In genomic region chr3:45792036-45792435, GRCh38 we compare ENCODE assay signal across 17 cellular contexts. TPM values are rescaled to one million over a fixed set of nuclear protein-coding genes. Genes with fewer than 3 reads are reported as not detected.
DNase-seq lines count a peak whose midpoint lies in the region; ATAC-seq and TF ChIP-seq lines count a peak whose summit lies in the region.
"Had no signal": no experiment of that assay in that cellular context is flagged by ENCODE, and none has a peak within 500 bp of the region (broad histone marks: within the 10 kb centered on the region; RNA-seq: fewer than 3 reads in every experiment).

No MANE protein-coding gene starts in this region.

- no peak overlapping the region for H3K4me3 Mint-ChIP-seq in endodermal cell
- H3K4me3 Mint-ChIP-seq in naive B cell = peak overlapping the region in 5 of 8 donors; percentile 29 to 73 (median 46)
- H3K4me3 Mint-ChIP-seq: CD4-positive, alpha-beta T cell had no signal

- TF ChIP-seq CTCF in endodermal cell (conservative IDR thresholded peaks at IDR 0.05) = no peak

- H3K9me3 Mint-ChIP-seq in endodermal cell (peaks cover 17% of the 10 kb centered on the region), naive B cell (peaks cover 2 to 22% (median 14%) of the 10 kb centered on the region in 7 donors)

- no peak overlapping the region for H3K9ac ChIP-seq in BLaER1 treated with 17β-estradiol and CSF1 and Interleukin-3, amounts not matched to agents 10 nM and 100 nM
- H3K9ac ChIP-seq in endodermal cell (ENCODE audit: extremely low read depth, low read length, poor library complexity, severe bottlenecking) = no peak overlapping the region
- H3K9ac ChIP-seq: GM23248 had no signal

- ATAC-seq in naive B cell (ENCODE audit: low read depth in 2 of 2) (no peak), HG02763 (IDR thresholded peaks at IDR 0.05; ENCODE audit: unreplicated experiment) (no peak)
- ATAC-seq: A549, HCT116, HepG2 had no signal

- H3K27me3 ChIP-seq in BLaER1 treated with 17β-estradiol and CSF1 and Interleukin-3, amounts not matched to agents 10 nM and 100 nM = peaks cover 22 to 33% (median 29%) of the 10 kb centered on the region in 11 experiments
- peaks cover 35% of the 10 kb centered on the region for H3K27me3 ChIP-seq in endodermal cell (ENCODE audit: control insufficient read depth, insufficient read depth, low read length, poor library complexity, severe bottlenecking)

- peaks cover 15 to 32% (median 25%) of the 10 kb centered on the region in 10 experiments for H3K4me1 ChIP-seq in BLaER1 treated with 17β-estradiol and CSF1 and Interleukin-3, amounts not matched to agents 10 nM and 100 nM
- H3K4me1 ChIP-seq in endodermal cell (ENCODE audit: control insufficient read depth, insufficient read depth, low read length) = no peaks in the 10 kb centered on the region

- peak overlapping the region in 4 of 11 experiments; percentile 4 to 67 (median 32); a peak in 6 of 22 replicates for H3K27ac ChIP-seq in BLaER1 treated with 17β-estradiol and CSF1 and Interleukin-3, amounts not matched to agents 10 nM and 100 nM
- H3K27ac ChIP-seq in endodermal cell (ENCODE audit: low read depth, low read length) = no peak overlapping the region
- H3K27ac ChIP-seq: A549, GM23248 had no signal

- peaks cover 26 to 53% (median 37%) of the 10 kb centered on the region in 11 experiments for H3K9me3 ChIP-seq in BLaER1 treated with 17β-estradiol and CSF1 and Interleukin-3, amounts not matched to agents 10 nM and 100 nM (replicated peaks in 1 of 11)
- H3K9me3 ChIP-seq in endodermal cell (ENCODE audit: control insufficient read depth, low read length) = peaks cover 11% of the 10 kb centered on the region

- peak overlapping the region; percentile 10 to 78 (median 58); a peak in 20 of 22 replicates for H3K4me2 ChIP-seq in BLaER1 treated with 17β-estradiol and CSF1 and Interleukin-3, amounts not matched to agents 10 nM and 100 nM
- H3K4me2 ChIP-seq: A549 had no signal

- H3K36me3 Mint-ChIP-seq in endodermal cell (ENCODE audit: low read depth) (no peaks in the 10 kb centered on the region), naive B cell (peaks cover 5 to 13% of the 10 kb centered on the region in 2 donors)

- H3K4me3 ChIP-seq in BLaER1 treated with 17β-estradiol and CSF1 and Interleukin-3, amounts not matched to agents 10 nM and 100 nM = 0 out of 20 replicates have a peak overlapping the region, but pooled peaks of 1 of the 10 experiments have one; percentile 5
- H3K4me3 ChIP-seq in endodermal cell (ENCODE audit: low read length) = no peak overlapping the region
- H3K4me3 ChIP-seq: A549, GM23248 had no signal

- peaks cover 50% of the 10 kb centered on the region for H3K27me3 Mint-ChIP-seq in endodermal cell (ENCODE audit: insufficient read depth)
- peaks cover 12 to 21% (median 17%) of the 10 kb centered on the region in 3 donors for H3K27me3 Mint-ChIP-seq in naive B cell

- DNase-seq in endodermal cell = peak; percentile 28
- no peak for DNase-seq in naive B cell
- no peak for DNase-seq in epidermal melanocyte (ENCODE audit: insufficient read length, low spot score)
- DNase-seq in SKM-1 treated with dmso at 0.1 percent for 144 hours (lab: John Stamatoyannopoulos, UW; ENCODE audit: unreplicated experiment) = no peak
- DNase-seq: C1 segment of cervical spinal cord; Calu3; CD4-positive, alpha-beta T cell; DMS79; EL; GM23248 had no signal

- H4K20me1 ChIP-seq in BLaER1 treated with 17β-estradiol and CSF1 and Interleukin-3, amounts not matched to agents 10 nM and 100 nM = no peaks in the 10 kb centered on the region

- no peaks in the 10 kb centered on the region for H3K36me3 ChIP-seq in BLaER1 treated with 17β-estradiol and CSF1 and Interleukin-3, amounts not matched to agents 10 nM and 100 nM
- no peaks in the 10 kb centered on the region for H3K36me3 ChIP-seq in endodermal cell (ENCODE audit: control insufficient read depth, insufficient read depth, low read length)

- H3K27ac Mint-ChIP-seq in endodermal cell (no peak overlapping the region), naive B cell (peak overlapping the region in 2 of 6 donors; percentile 10 to 43)
- H3K27ac Mint-ChIP-seq: CD4-positive, alpha-beta T cell had no signal

- WGBS in endodermal cell (ENCODE audit: insufficient coverage in 1 of 2, insufficient read length in 1 of 2), 2 experiments = 97 to 100% methylated on average over 2 of the region's 2 CpGs

- no peaks in the 10 kb centered on the region for H3K4me1 Mint-ChIP-seq in endodermal cell
- peaks cover 25 to 33% (median 29%) of the 10 kb centered on the region in 3 donors for H3K4me1 Mint-ChIP-seq in naive B cell

RNA-seq across cellular contexts. Expression of gene SLC6A20, which starts 4.3 kb away (rescaled TPM):
- 1 to 10 TPM in 1 of 2 donors, under 1 TPM in 1; 0.29 to 1.5 TPM for total RNA-seq in endodermal cell
- polyA plus RNA-seq in endodermal cell (2013, experiment 1 of 2) = 0.18 TPM
- polyA plus RNA-seq in endodermal cell (2013, experiment 2 of 2) = 0.46 TPM
- polyA plus RNA-seq in naive B cell (ENCODE audit: low read depth in 6 of 6) = under 1 TPM in 1 of 6 donors, not detected in 5; 0.93 TPM
- total RNA-seq: CD4-positive, alpha-beta T cell; GM23248; HepG2; HT1080 had no signal
- polyA plus RNA-seq: A549, AG04450, GM23248, HepG2 had no signal

RNA-seq across cellular contexts. Expression of gene LZTFL1, which starts 49.9 kb away (rescaled TPM):
- total RNA-seq in endodermal cell = 10 to 100 TPM; 12.1 to 19.8 TPM
- polyA plus RNA-seq in endodermal cell (2013, experiment 1 of 2) = 29.6 TPM
- 29.9 TPM for polyA plus RNA-seq in endodermal cell (2013, experiment 2 of 2)
- polyA plus RNA-seq in naive B cell (ENCODE audit: low read depth in 6 of 6) = 10 to 100 TPM in 5 of 6 donors, 1 to 10 TPM in 1; 3.9 to 15.7 (median 13.9) TPM
